ENCODE assay signal across 2 cellular contexts in the genomic region with DNA sequence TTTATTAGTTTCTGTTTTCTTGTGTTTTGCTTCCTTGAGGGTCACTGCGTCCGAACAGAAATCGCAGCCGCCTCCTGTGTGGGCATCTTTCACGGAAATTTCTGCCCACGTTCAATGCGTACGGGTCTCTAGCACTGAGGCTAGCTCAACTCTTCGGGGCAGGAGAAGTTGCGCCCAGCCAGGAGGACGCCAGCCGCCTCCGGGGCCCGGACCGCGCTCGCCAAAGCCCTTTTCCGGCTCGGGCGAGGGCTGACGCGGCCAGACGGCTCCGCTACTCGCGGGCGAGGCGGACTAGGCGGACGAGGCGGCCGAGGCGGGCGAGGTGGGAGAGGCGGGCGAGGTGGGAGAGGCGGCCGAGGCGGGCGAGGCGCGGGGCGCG.
TF ChIP-seq lines count a peak whose summit lies in the region.

No MANE protein-coding gene starts in this region.

TF ChIP-seq in liver, 16 proteins besides CTCF, POLR2A, EP300 and RAD21 (continued from another document):
- TF ChIP-seq HNF4A (conservative IDR thresholded peaks at IDR 0.05): no peak

TF ChIP-seq in HepG2, 621 proteins besides CTCF, POLR2A, EP300 and RAD21 (continued from another document):
- TF ChIP-seq, protein P1, sequence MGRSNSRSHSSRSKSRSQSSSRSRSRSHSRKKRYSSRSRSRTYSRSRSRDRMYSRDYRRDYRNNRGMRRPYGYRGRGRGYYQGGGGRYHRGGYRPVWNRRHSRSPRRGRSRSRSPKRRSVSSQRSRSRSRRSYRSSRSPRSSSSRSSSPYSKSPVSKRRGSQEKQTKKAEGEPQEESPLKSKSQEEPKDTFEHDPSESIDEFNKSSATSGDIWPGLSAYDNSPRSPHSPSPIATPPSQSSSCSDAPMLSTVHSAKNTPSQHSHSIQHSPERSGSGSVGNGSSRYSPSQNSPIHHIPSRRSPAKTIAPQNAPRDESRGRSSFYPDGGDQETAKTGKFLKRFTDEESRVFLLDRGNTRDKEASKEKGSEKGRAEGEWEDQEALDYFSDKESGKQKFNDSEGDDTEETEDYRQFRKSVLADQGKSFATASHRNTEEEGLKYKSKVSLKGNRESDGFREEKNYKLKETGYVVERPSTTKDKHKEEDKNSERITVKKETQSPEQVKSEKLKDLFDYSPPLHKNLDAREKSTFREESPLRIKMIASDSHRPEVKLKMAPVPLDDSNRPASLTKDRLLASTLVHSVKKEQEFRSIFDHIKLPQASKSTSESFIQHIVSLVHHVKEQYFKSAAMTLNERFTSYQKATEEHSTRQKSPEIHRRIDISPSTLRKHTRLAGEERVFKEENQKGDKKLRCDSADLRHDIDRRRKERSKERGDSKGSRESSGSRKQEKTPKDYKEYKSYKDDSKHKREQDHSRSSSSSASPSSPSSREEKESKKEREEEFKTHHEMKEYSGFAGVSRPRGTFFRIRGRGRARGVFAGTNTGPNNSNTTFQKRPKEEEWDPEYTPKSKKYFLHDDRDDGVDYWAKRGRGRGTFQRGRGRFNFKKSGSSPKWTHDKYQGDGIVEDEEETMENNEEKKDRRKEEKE (IDR thresholded peaks at IDR 0.05): no peak
- TF ChIP-seq CBX5 (CRISPR knock-in tag; IDR thresholded peaks at IDR 0.05; ENCODE audit: borderline replicate concordance): no peak
- TF ChIP-seq, protein P2, sequence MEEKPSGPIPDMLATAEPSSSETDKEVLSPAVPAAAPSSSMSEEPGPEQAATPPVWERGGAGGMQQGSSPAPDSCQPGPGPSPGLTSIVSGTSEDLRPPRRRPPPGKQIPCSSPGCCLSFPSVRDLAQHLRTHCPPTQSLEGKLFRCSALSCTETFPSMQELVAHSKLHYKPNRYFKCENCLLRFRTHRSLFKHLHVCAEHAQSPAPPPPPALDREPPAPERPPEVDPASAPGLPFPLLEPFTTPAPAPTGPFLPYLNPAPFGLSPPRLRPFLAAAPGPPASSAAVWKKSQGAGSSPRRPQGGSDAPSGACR (CRISPR knock-in tag; IDR thresholded peaks at IDR 0.05): no peak
- TF ChIP-seq ZC3H4 (CRISPR knock-in tag; IDR thresholded peaks at IDR 0.05; ENCODE audit: borderline replicate concordance): no peak
- TF ChIP-seq MAFF (IDR thresholded peaks at IDR 0.05; ENCODE audit: low read depth, low read length): no peak
- no peak for TF ChIP-seq ZNF282 (IDR thresholded peaks at IDR 0.05; ENCODE audit: partially characterized antibody)
- TF ChIP-seq CEBPB (IDR thresholded peaks at IDR 0.05; ENCODE audit: borderline replicate concordance, low read depth, low read length): no peak
- TF ChIP-seq SNAPC2 (CRISPR knock-in tag; IDR thresholded peaks at IDR 0.05): no peak
- no peak for TF ChIP-seq PHF21A (CRISPR knock-in tag; IDR thresholded peaks at IDR 0.05)
TF ChIP-seq in HepG2: peak in this region for 0.
